ENCODE assay signal across 27 cellular contexts in the genomic region with DNA sequence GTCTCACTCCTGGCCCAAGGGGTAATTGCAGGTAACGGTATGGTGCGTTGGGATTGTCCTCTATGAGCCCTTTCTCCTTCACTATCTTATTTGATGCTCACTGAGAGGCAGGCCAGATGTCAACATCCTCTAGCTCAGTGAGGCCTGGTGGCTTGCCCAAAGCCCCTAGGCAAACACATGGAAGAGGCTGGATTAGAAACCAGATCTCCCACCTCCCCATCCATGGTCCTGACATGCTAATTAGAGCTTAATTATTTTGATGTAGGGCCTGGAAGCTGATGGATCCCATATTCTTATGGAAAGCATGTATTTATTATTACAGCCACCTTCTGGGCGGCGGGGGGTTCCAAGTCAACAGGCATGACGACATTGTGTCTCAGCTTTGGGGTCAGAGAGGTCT. TPM values are rescaled to one million over a fixed set of nuclear protein-coding genes. Genes with fewer than 3 reads are reported as not detected.
DNase-seq lines count a peak whose midpoint lies in the region; ATAC-seq and TF ChIP-seq lines count a peak whose summit lies in the region.
"Had no signal": no experiment of that assay in that cellular context is flagged by ENCODE, and none has a peak within 500 bp of the region (broad histone marks: within the 10 kb centered on the region; RNA-seq: fewer than 3 reads in every experiment).

No MANE protein-coding gene starts in this region.

- POLR2A ChIA-PET in CD4-positive, alpha-beta T cell (lab: Charles Lee): interaction anchor here (1.0 kb wide), 1 partner anchor 110 kb away, joined by 3 read pairs; a partner anchor contains a TSS

- no peak for ATAC-seq in CD4-positive, alpha-beta T cell (ENCODE audit: poor library complexity)
- ATAC-seq in T-helper 17 cell (no peak), natural killer cell (no peak)

- TF ChIP-seq CTCF in CD4-positive, alpha-beta T cell (IDR thresholded peaks at IDR 0.05): no peak
- no peak for TF ChIP-seq CTCF in natural killer cell (IDR thresholded peaks at IDR 0.05)

- no peak overlapping the region for H3K4me3 Mint-ChIP-seq in CD4-positive, alpha-beta T cell
- peak overlapping the region; percentile 5 for H3K4me3 Mint-ChIP-seq in T-helper 17 cell
- H3K4me3 Mint-ChIP-seq in natural killer cell: no peak overlapping the region
- H3K4me3 Mint-ChIP-seq: activated CD4-positive, alpha-beta T cell treated with anti-CD3 and anti-CD28 coated beads, Interleukin-2, amount 10 ng/mL, durations not matched to agents 24 days and 14 days; activated CD8-positive, alpha-beta memory T cell treated with anti-CD3 and anti-CD28 coated beads, Interleukin-2, amount 10 ng/mL, durations not matched to agents 7 days and 5 days; neural crest cell; stimulated activated naive CD8-positive, alpha-beta T cell treated with anti-CD3 and anti-CD28 coated beads, Interleukin-15, Interleukin-2, amounts not matched to agents 100 ng/mL and 50 ng/mL, for 24 hours had no signal

- CTCF ChIA-PET in CD4-positive, alpha-beta T cell (lab: Charles Lee): interaction anchor here (0.6 to 1.7 kb wide), 8 partner anchors 10 to 116 kb away, joined by 3 to 10 read pairs (median 3); a partner anchor contains a TSS

- no peaks in the 10 kb centered on the region for H3K9me3 Mint-ChIP-seq in CD4-positive, alpha-beta T cell
- no peaks in the 10 kb centered on the region for H3K9me3 Mint-ChIP-seq in natural killer cell
- H3K9me3 Mint-ChIP-seq: activated CD4-positive, alpha-beta T cell treated with anti-CD3 and anti-CD28 coated beads, Interleukin-2, amount 10 ng/mL, durations not matched to agents 24 days and 14 days; neural crest cell; stimulated activated naive CD8-positive, alpha-beta T cell treated with anti-CD3 and anti-CD28 coated beads, Interleukin-15, Interleukin-2, amounts not matched to agents 100 ng/mL and 50 ng/mL, for 24 hours had no signal

- H3K27ac Mint-ChIP-seq in CD4-positive, alpha-beta T cell: peak overlapping the region; percentile 38
- H3K27ac Mint-ChIP-seq in T-helper 17 cell (peak overlapping the region; percentile 84), natural killer cell (peak overlapping the region; percentile 93)

- intact Hi-C loops in CD4-positive, alpha-beta T cell (cut with DNase I, micrococcal nuclease): loop anchor here (1.0 to 5.0 kb wide), 3 partner anchors 38 to 268 kb away; no protein-coding TSS in a partner anchor
- intact Hi-C loops in natural killer cell (cut with micrococcal nuclease): loop anchor here (1.0 to 5.0 kb wide), 3 partner anchors 38 to 266 kb away; a partner anchor contains a TSS

- no peak overlapping the region for H3K27ac ChIP-seq in CD4-positive, alpha-beta T cell (ENCODE audit: low read depth, low read length)
- H3K27ac ChIP-seq: breast epithelium, C4-2B, hepatocyte, KMS-11, parathyroid adenoma, right atrium auricular region, testis, WERI-Rb-1 had no signal

- DNase-seq in NCI-H82 (lab: John Stamatoyannopoulos, UW) (peak; percentile 48), NCI-H82 treated with DMSO at 0.1 percent for 48 hours (lab: John Stamatoyannopoulos, UW; ENCODE audit: unreplicated experiment) (no peak), T-helper 17 cell (no peak), natural killer cell (no peak), NCI-H1694 (lab: John Stamatoyannopoulos, UW) (no peak), dedifferentiated amniotic fluid mesenchymal stem cell (ENCODE audit: extremely low spot score) (no peak), NCI-H1694 treated with DMSO at 0.1 percent for 48 hours (lab: John Stamatoyannopoulos, UW) (no peak)
- no peak for DNase-seq in CD4-positive, alpha-beta T cell
- DNase-seq: anterior cingulate cortex, MG63, NCI-H1105 treated with DMSO at 0.1 percent for 48 hours, NCI-H526 treated with DMSO at 0.1 percent for 48 hours, SIG-M5, SW 1271 had no signal

- no peaks in the 10 kb centered on the region for H3K27me3 ChIP-seq in CD4-positive, alpha-beta T cell (ENCODE audit: control insufficient read depth, insufficient read depth, low read length)
- H3K27me3 ChIP-seq: breast epithelium, hepatocyte, MG63, right atrium auricular region, testis had no signal

- H3K36me3 Mint-ChIP-seq in CD4-positive, alpha-beta T cell (ENCODE audit: low read depth): no peaks in the 10 kb centered on the region
- H3K36me3 Mint-ChIP-seq in T-helper 17 cell (ENCODE audit: low read depth) (no peaks in the 10 kb centered on the region), natural killer cell (no peaks in the 10 kb centered on the region)
- H3K36me3 Mint-ChIP-seq: activated CD8-positive, alpha-beta memory T cell treated with anti-CD3 and anti-CD28 coated beads, Interleukin-2, amount 10 ng/mL, durations not matched to agents 7 days and 5 days had no signal

- peaks cover 28% of the 10 kb centered on the region for H3K4me1 Mint-ChIP-seq in CD4-positive, alpha-beta T cell (ENCODE audit: low read depth)
- H3K4me1 Mint-ChIP-seq in T-helper 17 cell (peaks cover 33% of the 10 kb centered on the region), natural killer cell (peaks cover 24 to 31% of the 10 kb centered on the region in 2 donors)
- H3K4me1 Mint-ChIP-seq: neural crest cell had no signal

- H3K9me3 ChIP-seq in CD4-positive, alpha-beta T cell (ENCODE audit: control insufficient read depth, low read length): no peaks in the 10 kb centered on the region
- no peaks in the 10 kb centered on the region for H3K9me3 ChIP-seq in T-helper 17 cell (ENCODE audit: control insufficient read depth, low read length, poor library complexity, severe bottlenecking)
- H3K9me3 ChIP-seq: breast epithelium, MG63, right atrium auricular region, testis had no signal

- H3K27me3 Mint-ChIP-seq in CD4-positive, alpha-beta T cell: peaks cover under 1% of the 10 kb centered on the region
- H3K27me3 Mint-ChIP-seq in T-helper 17 cell: no peaks in the 10 kb centered on the region
- peaks cover 0 to 2% of the 10 kb centered on the region in 2 donors for H3K27me3 Mint-ChIP-seq in natural killer cell (ENCODE audit: low read depth in 2 of 2)
- H3K27me3 Mint-ChIP-seq: activated CD8-positive, alpha-beta memory T cell treated with anti-CD3 and anti-CD28 coated beads, Interleukin-2, amount 10 ng/mL, durations not matched to agents 7 days and 5 days had no signal

RNA-seq across cellular contexts. Expression of a gene that starts 6.1 kb away (rescaled TPM):
- not detected for total RNA-seq in CD4-positive, alpha-beta T cell
- total RNA-seq in T-helper 17 cell (not detected), natural killer cell (under 1 TPM; 0.24 to 0.88 (median 0.75) TPM)
- total RNA-seq: neural crest cell had no signal

RNA-seq across cellular contexts. Expression of a gene that starts 18.9 kb away (rescaled TPM):
- total RNA-seq in CD4-positive, alpha-beta T cell: 1 to 10 TPM; 5.4 to 5.5 TPM
- total RNA-seq in T-helper 17 cell: 1 to 10 TPM; 4.6 to 7.3 TPM
- 10 to 100 TPM in 2 of 3 donors, 1 to 10 TPM in 1; 8.0 to 16.8 (median 15.5) TPM for total RNA-seq in natural killer cell
- total RNA-seq: H4 had no signal

RNA-seq across cellular contexts. Expression of a gene that starts 26.5 kb away (rescaled TPM):
- 1 to 10 TPM; 7.0 to 7.5 TPM for total RNA-seq in CD4-positive, alpha-beta T cell
- 10 to 100 TPM; 21.3 to 33.3 TPM for total RNA-seq in T-helper 17 cell
- total RNA-seq in natural killer cell: 10 to 100 TPM; 40.6 to 60.1 (median 50.1) TPM

Comparison
In these comparisons a context has a peak if more than half of its experiments do, and no peak if none do; other contexts are left out.
1. H3K27ac Mint-ChIP-seq: peak in every context shown above with its lines; median percentile 93 in natural killer cell; 84 in T-helper 17 cell; 38 in CD4-positive, alpha-beta T cell.